ENCODE assay signal across 1 cellular context in genomic region chr6:35178932-35179832, GRCh38.
TF ChIP-seq lines count a peak whose summit lies in the region.

No MANE protein-coding gene starts in this region.

TF ChIP-seq in HepG2, 621 proteins besides CTCF, POLR2A, EP300 and RAD21:
- TF ChIP-seq RBAK (CRISPR knock-in tag; IDR thresholded peaks at IDR 0.05) (no peak), HCFC1 (IDR thresholded peaks at IDR 0.05; ENCODE audit: low read depth, low read length) (no peak), STAG1 (CRISPR knock-in tag; IDR thresholded peaks at IDR 0.05) (peak; percentile 47; the same call in 1 of the 2 replicates)
- TF ChIP-seq, protein P1, sequence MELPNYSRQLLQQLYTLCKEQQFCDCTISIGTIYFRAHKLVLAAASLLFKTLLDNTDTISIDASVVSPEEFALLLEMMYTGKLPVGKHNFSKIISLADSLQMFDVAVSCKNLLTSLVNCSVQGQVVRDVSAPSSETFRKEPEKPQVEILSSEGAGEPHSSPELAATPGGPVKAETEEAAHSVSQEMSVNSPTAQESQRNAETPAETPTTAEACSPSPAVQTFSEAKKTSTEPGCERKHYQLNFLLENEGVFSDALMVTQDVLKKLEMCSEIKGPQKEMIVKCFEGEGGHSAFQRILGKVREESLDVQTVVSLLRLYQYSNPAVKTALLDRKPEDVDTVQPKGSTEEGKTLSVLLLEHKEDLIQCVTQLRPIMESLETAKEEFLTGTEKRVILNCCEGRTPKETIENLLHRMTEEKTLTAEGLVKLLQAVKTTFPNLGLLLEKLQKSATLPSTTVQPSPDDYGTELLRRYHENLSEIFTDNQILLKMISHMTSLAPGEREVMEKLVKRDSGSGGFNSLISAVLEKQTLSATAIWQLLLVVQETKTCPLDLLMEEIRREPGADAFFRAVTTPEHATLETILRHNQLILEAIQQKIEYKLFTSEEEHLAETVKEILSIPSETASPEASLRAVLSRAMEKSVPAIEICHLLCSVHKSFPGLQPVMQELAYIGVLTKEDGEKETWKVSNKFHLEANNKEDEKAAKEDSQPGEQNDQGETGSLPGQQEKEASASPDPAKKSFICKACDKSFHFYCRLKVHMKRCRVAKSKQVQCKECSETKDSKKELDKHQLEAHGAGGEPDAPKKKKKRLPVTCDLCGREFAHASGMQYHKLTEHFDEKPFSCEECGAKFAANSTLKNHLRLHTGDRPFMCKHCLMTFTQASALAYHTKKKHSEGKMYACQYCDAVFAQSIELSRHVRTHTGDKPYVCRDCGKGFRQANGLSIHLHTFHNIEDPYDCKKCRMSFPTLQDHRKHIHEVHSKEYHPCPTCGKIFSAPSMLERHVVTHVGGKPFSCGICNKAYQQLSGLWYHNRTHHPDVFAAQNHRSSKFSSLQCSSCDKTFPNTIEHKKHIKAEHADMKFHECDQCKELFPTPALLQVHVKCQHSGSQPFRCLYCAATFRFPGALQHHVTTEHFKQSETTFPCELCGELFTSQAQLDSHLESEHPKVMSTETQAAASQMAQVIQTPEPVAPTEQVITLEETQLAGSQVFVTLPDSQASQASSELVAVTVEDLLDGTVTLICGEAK (IDR thresholded peaks at IDR 0.05): no peak
- TF ChIP-seq, protein P1 (CRISPR knock-in tag; IDR thresholded peaks at IDR 0.05): no peak
